12 cellular contexts compared by ENCODE assay signal in genomic region chr3:75659108-75659433, GRCh38. TPM values are rescaled to one million over a fixed set of nuclear protein-coding genes. Genes with fewer than 3 reads are reported as not detected.
DNase-seq lines count a peak whose midpoint lies in the region; ATAC-seq, FAIRE-seq and TF ChIP-seq lines count a peak whose summit lies in the region.
"Not testable (repeated sequence)": the region's sequence is repeated elsewhere in the genome, so short reads cannot be mapped to it uniquely, and the experiment has no call there.
"Had no signal": no experiment of that assay in that cellular context is flagged by ENCODE, and none has a peak within 500 bp of the region (broad histone marks: within the 10 kb centered on the region; RNA-seq: fewer than 3 reads in every experiment).

No MANE protein-coding gene starts in this region.

- not testable (repeated sequence) for TF ChIP-seq POLR2A in Peyer's patch (IDR thresholded peaks at IDR 0.05); K562 (conservative IDR thresholded peaks at IDR 0.05)

- H3K4me1 ChIP-seq in Peyer's patch; K562 (replicated peaks in 1 of 2; ENCODE audit: control insufficient read depth in 2 of 2, insufficient read depth in 2 of 2, low read length in 2 of 2); iPS-20b (ENCODE audit: insufficient read depth, low read length); skeletal muscle satellite cell (ENCODE audit: control insufficient read depth, insufficient read depth, low read length): not testable (repeated sequence)

- not testable (repeated sequence) for H3K4me2 ChIP-seq in K562 (ENCODE audit: insufficient read depth, low read length)
- H3K4me2 ChIP-seq in skeletal muscle satellite cell (ENCODE audit: low read length): peak overlapping the region; percentile 78

- H3K27ac Mint-ChIP-seq in endothelial cell (ENCODE audit: unreplicated experiment); nephron progenitor cell: not testable (repeated sequence)

- peak; percentile 93 for FAIRE-seq in A204.1 (lab: Jason Lieb, UNC)
- FAIRE-seq in K562 (lab: Jason Lieb, UNC): not testable (repeated sequence)

- peak overlapping the region; percentile 87 for H3K4me3 Mint-ChIP-seq in endothelial cell (ENCODE audit: unreplicated experiment)
- H3K4me3 Mint-ChIP-seq in nephron progenitor cell: peak overlapping the region; percentile 90

- H3K9ac ChIP-seq in K562 (ENCODE audit: insufficient read depth in 1 of 2, low read depth in 2 of 2, low read length in 2 of 2); iPS-20b (ENCODE audit: low read depth, low read length); skeletal muscle satellite cell (ENCODE audit: low read depth, low read length): not testable (repeated sequence)

- not testable (repeated sequence) for H3K79me2 ChIP-seq in K562 (ENCODE audit: control insufficient read depth, insufficient read depth, low read length)

- CTCF ChIA-PET in K562 (lab: Yijun Ruan, JAX; ENCODE audit: low intra/inter-chr PET ratio): interaction anchor here (0.6 kb wide), 1 partner anchor 1290 kb away, joined by 3 read pairs; no protein-coding TSS in a partner anchor

- not testable (repeated sequence) for TF ChIP-seq CTCF in Peyer's patch (IDR thresholded peaks at IDR 0.05); K562 (IDR thresholded peaks at IDR 0.05 in 2 of 3, conservative IDR thresholded peaks at IDR 0.05 in 1 of 3; ENCODE audit: insufficient read depth in 2 of 3, low read depth in 1 of 3, low read length in 3 of 3); nephron progenitor cell (IDR thresholded peaks at IDR 0.05)
- peak; percentile 10 for TF ChIP-seq CTCF in endothelial cell (IDR thresholded peaks at IDR 0.05; ENCODE audit: unreplicated experiment)

- not testable (repeated sequence) for H3K27me3 Mint-ChIP-seq in endothelial cell (ENCODE audit: unreplicated experiment)
- H3K27me3 Mint-ChIP-seq in nephron progenitor cell (ENCODE audit: low read depth, poor library complexity): peaks cover 83% of the 10 kb centered on the region

- DNase-seq in H7: peak; percentile 57
- DNase-seq in Peyer's patch; K562 (ENCODE audit: extremely low read depth in 1 of 4, low spot score in 3 of 4); endothelial cell (ENCODE audit: low spot score); nephron progenitor cell: not testable (repeated sequence)

- H3K27ac ChIP-seq in Peyer's patch: peak overlapping the region in 2 of 4 donors; percentile 37 to 73
- H3K27ac ChIP-seq in K562 (ENCODE audit: extremely low read depth, low read depth, low read length); iPS-20b (ENCODE audit: low read length): not testable (repeated sequence)

- in situ Hi-C loops in K562 (cut with MboI): not testable (repeated sequence)

- not testable (repeated sequence) for TF ChIP-seq EP300 in K562 (IDR thresholded peaks at IDR 0.05; ENCODE audit: low read length)

- TF ChIP-seq RAD21 in K562 (CRISPR knock-in tag; conservative IDR thresholded peaks at IDR 0.05 in 1 of 2, IDR thresholded peaks at IDR 0.05 in 1 of 2): not testable (repeated sequence)

- POLR2A ChIA-PET in K562 (lab: Yijun Ruan, JAX): not testable (repeated sequence)

- not testable (repeated sequence) for H3K4me1 Mint-ChIP-seq in endothelial cell (ENCODE audit: unreplicated experiment); nephron progenitor cell

- not testable (repeated sequence) for ATAC-seq in K562

- not testable (repeated sequence) for H3K4me3 ChIP-seq in H7 (ENCODE audit: insufficient read depth, low read depth, low read length); skeletal muscle satellite cell (ENCODE audit: low read length)
- H3K4me3 ChIP-seq in Peyer's patch: peak overlapping the region in 3 of 4 donors; percentile 33 to 56 (median 54)
- H3K4me3 ChIP-seq in K562: peak overlapping the region; percentile 41; the same call in 1 of the 2 replicates
- H3K4me3 ChIP-seq in iPS-20b (ENCODE audit: low read length): peak overlapping the region; percentile 69

- H3K9me1 ChIP-seq in K562 (ENCODE audit: control insufficient read depth, insufficient read depth, low read length): not testable (repeated sequence)

- H4K20me1 ChIP-seq in K562 (replicated peaks; ENCODE audit: control insufficient read depth, insufficient read depth, low read length): not testable (repeated sequence)

- H3K27me3 ChIP-seq in H7 (ENCODE audit: control insufficient read depth, insufficient read depth, low read length) (peaks cover 58% of the 10 kb centered on the region), iPS-20b (ENCODE audit: insufficient read depth, low read length) (peaks cover 48% of the 10 kb centered on the region), skeletal muscle satellite cell (ENCODE audit: control insufficient read depth, insufficient read depth, low read length) (peaks cover 18% of the 10 kb centered on the region)
- H3K27me3 ChIP-seq in Peyer's patch; K562 (ENCODE audit: control insufficient read depth in 2 of 2, insufficient read depth in 2 of 2, low read length in 2 of 2): not testable (repeated sequence)

- not testable (repeated sequence) for H3K36me3 ChIP-seq in H7 (replicated peaks; ENCODE audit: control insufficient read depth, insufficient read depth, low read length); Peyer's patch; K562 (ENCODE audit: control insufficient read depth, insufficient read depth, low read length); iPS-20b (ENCODE audit: insufficient read depth, low read depth, low read length); skeletal muscle satellite cell (ENCODE audit: insufficient read depth, low read length)

- H3K9me3 Mint-ChIP-seq in endothelial cell (ENCODE audit: unreplicated experiment): not testable (repeated sequence)
- H3K9me3 Mint-ChIP-seq in nephron progenitor cell: peaks cover 25% of the 10 kb centered on the region

- H3K36me3 Mint-ChIP-seq in endothelial cell (ENCODE audit: low read depth, unreplicated experiment); nephron progenitor cell (ENCODE audit: low read depth): not testable (repeated sequence)

- H2AFZ ChIP-seq in K562 (ENCODE audit: low read depth, low read length): not testable (repeated sequence)

- not testable (repeated sequence) for BruUV-seq in K562 (replicated peaks; lab: Mats Ljungman, UMichigan)

- H3K9me3 ChIP-seq in Peyer's patch; K562 (replicated peaks; ENCODE audit: control insufficient read depth, insufficient read depth, low read depth, low read length); iPS-20b (ENCODE audit: insufficient read depth, low read depth, low read length); skeletal muscle satellite cell (replicated peaks; ENCODE audit: low read length): not testable (repeated sequence)

- intact Hi-C loops in K562 (cut with micrococcal nuclease): not testable (repeated sequence)

RNA-seq across cellular contexts. Expression of gene FRG2C, which starts 5.1 kb away (rescaled TPM):
- total RNA-seq in H7 (2014; rRNA removed; shearing (Covaris generic)): not detected in 2 replicates
- total RNA-seq in Peyer's patch (not detected), K562 (2014; rRNA removed) (not detected in 2 replicates), K562 (2014; rRNA removed; fragmentation: Illumina TruSeq; extraction: Trizol) (not detected in 2 replicates), K562 (2015; rRNA removed; fragmentation: Illumina TruSeq; extraction: Trizol) (not detected in 2 replicates), K562 (2021) (not detected in 2 replicates), endothelial cell (ENCODE audit: unreplicated experiment) (not detected)
- total RNA-seq in K562 (2011; cell fraction: chromatin; rRNA removed; ENCODE audit: low replicate concordance): not detected in 2 replicates
- not detected in 2 replicates for total RNA-seq in K562 (2011; cell fraction: nucleolus; rRNA removed)
- not detected in 2 replicates for total RNA-seq in K562 (2011; cell fraction: nucleoplasm; rRNA removed)
- polyA plus RNA-seq in K562 (2011; rRNA removed) (not detected in 2 replicates), K562 (2014; fragmentation: Illumina TruSeq; extraction: Trizol) (not detected in 2 replicates), K562 (2014; fragmentation: Nextera tagmentation; extraction: Ambion mirVana) (under 1 TPM in 1 of 2 experiments, not detected in 1; 0.03 TPM), K562 (2014; rRNA removed) (not detected in 2 replicates)
- polyA plus RNA-seq in K562 (2011; cell fraction: cytosol; rRNA removed): not detected in 2 replicates
- not detected in 2 replicates for polyA plus RNA-seq in K562 (2011; cell fraction: nucleus; rRNA removed)
- polyA plus RNA-seq in K562 (2012): 0.04 TPM in 1 of 2 replicates, not detected in the other
- polyA minus RNA-seq in K562 (2011; rRNA and poly(A)+ RNA removed): not detected in 2 replicates
- polyA minus RNA-seq in K562 (2011; cell fraction: cytosol; rRNA and poly(A)+ RNA removed): not detected in 2 replicates
- not detected in 2 replicates for polyA minus RNA-seq in K562 (2011; cell fraction: nucleus; rRNA and poly(A)+ RNA removed)
- not detected in 2 replicates for total RNA-seq in skeletal muscle satellite cell (2012; rRNA removed)
- total RNA-seq: A172; CD8-positive, alpha-beta memory T cell; occipital lobe; temporal lobe had no signal
- polyA plus RNA-seq: CD8-positive, alpha-beta memory T cell had no signal
